In the genomic region with DNA sequence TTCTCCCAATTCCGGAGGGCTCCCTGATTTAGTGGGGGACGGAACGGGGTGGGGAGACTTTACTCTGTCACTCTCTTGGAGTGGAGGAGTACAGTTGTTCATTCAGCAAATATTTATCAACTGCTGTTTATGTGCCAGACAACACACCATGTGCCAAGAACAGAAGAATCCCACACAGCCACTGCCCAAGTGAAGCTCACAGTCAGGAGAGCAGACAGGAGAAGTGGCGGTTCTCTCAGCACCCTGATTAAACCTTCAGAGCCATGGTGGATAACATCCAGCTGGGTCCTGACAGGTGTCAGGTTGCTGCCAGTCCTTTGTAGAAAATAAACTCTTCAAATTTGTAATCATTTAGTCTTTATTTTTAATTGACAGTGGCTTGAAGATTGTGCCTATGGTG, we compare ENCODE assay signal across 13 cellular contexts.
DNase-seq lines count a peak whose midpoint lies in the region; ATAC-seq and TF ChIP-seq lines count a peak whose summit lies in the region.
"Had no signal": no experiment of that assay in that cellular context is flagged by ENCODE, and none has a peak within 500 bp of the region (broad histone marks: within the 10 kb centered on the region; RNA-seq: fewer than 3 reads in every experiment).

No MANE protein-coding gene starts in this region.

- H3K36me3 ChIP-seq in heart left ventricle, result no peaks in the 10 kb centered on the region
- H3K36me3 ChIP-seq in CD8-positive, alpha-beta T cell (ENCODE audit: insufficient read depth, low read length), result no peaks in the 10 kb centered on the region

- no peaks in the 10 kb centered on the region for H3K36me3 Mint-ChIP-seq in CD8-positive, alpha-beta T cell

- no peaks in the 10 kb centered on the region for H3K27me3 ChIP-seq in heart left ventricle
- H3K27me3 ChIP-seq in CD8-positive, alpha-beta T cell (ENCODE audit: insufficient read depth, low read length), result no peaks in the 10 kb centered on the region

- no peak overlapping the region for H3K27ac ChIP-seq in heart left ventricle
- no peak overlapping the region for H3K27ac ChIP-seq in CD8-positive, alpha-beta T cell (ENCODE audit: low read depth, low read length)
- H3K27ac ChIP-seq: 22Rv1 had no signal

- intact Hi-C loops in heart left ventricle (cut with DNase I), result no loop called here
- intact Hi-C loops in cardiac septum (cut with DNase I), result no loop called here
- intact Hi-C loops in CD8-positive, alpha-beta T cell (cut with DNase I, micrococcal nuclease), result no loop called here

- WGBS in heart left ventricle, 4 donors, result 33 to 54% (median 41%) methylated on average over 4 of the region's 4 CpGs

- CTCF ChIA-PET in CD8-positive, alpha-beta T cell (lab: Charles Lee), result no interaction called here

- TF ChIP-seq CTCF in heart left ventricle (IDR thresholded peaks at IDR 0.05), result no peak
- no peak for TF ChIP-seq CTCF in CD8-positive, alpha-beta T cell (IDR thresholded peaks at IDR 0.05)

- no peak overlapping the region for H3K4me3 ChIP-seq in heart left ventricle
- no peak overlapping the region for H3K4me3 ChIP-seq in CD8-positive, alpha-beta T cell (ENCODE audit: low read depth, low read length)

- no peaks in the 10 kb centered on the region for H3K27me3 Mint-ChIP-seq in CD8-positive, alpha-beta T cell (ENCODE audit: low read depth)

- H3K9me3 Mint-ChIP-seq in CD8-positive, alpha-beta T cell, result peaks cover 6% of the 10 kb centered on the region
- H3K9me3 Mint-ChIP-seq: HFFc6 had no signal

- H3K27ac Mint-ChIP-seq in CD8-positive, alpha-beta T cell, result no peak overlapping the region
- H3K27ac Mint-ChIP-seq: HFFc6 had no signal

- peak; percentile 46 to 74 (median 53) for ATAC-seq in heart left ventricle
- ATAC-seq in CD8-positive, alpha-beta T cell, result no peak
- ATAC-seq in HG03025 (IDR thresholded peaks at IDR 0.05; ENCODE audit: low FRiP score, unreplicated experiment), result no peak
- ATAC-seq in HG03571 (IDR thresholded peaks at IDR 0.05; ENCODE audit: unreplicated experiment), result no peak

- DNase-seq in NCI-H2029 (lab: John Stamatoyannopoulos, UW), result peak; percentile 15
- DNase-seq in NCI-H2029 treated with DMSO at 0.1 percent for 48 hours (lab: John Stamatoyannopoulos, UW), result no peak
- DNase-seq in heart left ventricle, result peak in 1 of 5 donors; percentile 34
- no peak for DNase-seq in cardiac septum (ENCODE audit: low spot score)
- DNase-seq in left kidney (ENCODE audit: low read depth, low spot score), result peak; percentile 28
- DNase-seq in CD8-positive, alpha-beta T cell, result no peak
- DNase-seq: Calu3, DMS 273 treated with DMSO at 0.1 percent for 48 hours, HCEC 1CT, HFFc6 had no signal

- no peaks in the 10 kb centered on the region for H3K4me1 ChIP-seq in heart left ventricle
- no peaks in the 10 kb centered on the region for H3K4me1 ChIP-seq in CD8-positive, alpha-beta T cell (ENCODE audit: insufficient read depth, low read length)

- peaks cover 0 to 20% (median 2%) of the 10 kb centered on the region in 12 donors for H3K9me3 ChIP-seq in heart left ventricle
- no peaks in the 10 kb centered on the region for H3K9me3 ChIP-seq in CD8-positive, alpha-beta T cell (ENCODE audit: low read length)

- H3K4me3 Mint-ChIP-seq in CD8-positive, alpha-beta T cell, result no peak overlapping the region
- H3K4me3 Mint-ChIP-seq: HFFc6 had no signal

- POLR2A ChIA-PET in CD8-positive, alpha-beta T cell (lab: Charles Lee), result no interaction called here

- H3K4me1 Mint-ChIP-seq in CD8-positive, alpha-beta T cell (ENCODE audit: low read depth), result no peaks in the 10 kb centered on the region

- TF ChIP-seq POLR2A in heart left ventricle (IDR thresholded peaks at IDR 0.05), result no peak

Comparison
In these comparisons a context has a peak if more than half of its experiments do, and no peak if none do; other contexts are left out.
1. DNase-seq: peak in NCI-H2029 (single experiment) and left kidney (single experiment); none in NCI-H2029 treated with DMSO at 0.1 percent for 48 hours (single experiment), cardiac septum (single experiment) and CD8-positive, alpha-beta T cell (0 of 7).
2. ATAC-seq: peak in heart left ventricle (4 of 4); none in CD8-positive, alpha-beta T cell (single experiment), HG03025 (single experiment) and HG03571 (single experiment).